ENCODE assay signal across 11 cellular contexts in genomic region chr16:23842137-23842600, GRCh38. TPM values are rescaled to one million over a fixed set of nuclear protein-coding genes. Genes with fewer than 3 reads are reported as not detected.
DNase-seq lines count a peak whose midpoint lies in the region; ATAC-seq lines count a peak whose summit lies in the region.
"Had no signal": no experiment of that assay in that cellular context is flagged by ENCODE, and none has a peak within 500 bp of the region (broad histone marks: within the 10 kb centered on the region; RNA-seq: fewer than 3 reads in every experiment).

No MANE protein-coding gene starts in this region.

- H4K20me1 ChIP-seq in Karpas-422 (ENCODE audit: insufficient read depth, low read depth, low read length) = no peaks in the 10 kb centered on the region

- peak; percentile 66 for ATAC-seq in HG02588 (IDR thresholded peaks at IDR 0.05; ENCODE audit: unreplicated experiment)
- peak; percentile 95 to 96 for ATAC-seq in natural killer cell treated with Interleukin-12 subunit alpha and Interleukin-12 subunit beta and Interleukin-15 and Interleukin-18, amount 100 ng/mL, for 72 hours

- no peak overlapping the region for H2AFZ ChIP-seq in Karpas-422 (ENCODE audit: low read length)

- H3K4me1 Mint-ChIP-seq in natural killer cell treated with Interleukin-12 subunit alpha and Interleukin-12 subunit beta and Interleukin-15 and Interleukin-18, amount 100 ng/mL, for 72 hours (ENCODE audit: low read depth in 2 of 2) = peaks cover 75 to 89% of the 10 kb centered on the region in 2 donors

- H3K36me3 Mint-ChIP-seq in natural killer cell treated with Interleukin-12 subunit alpha and Interleukin-12 subunit beta and Interleukin-15 and Interleukin-18, amount 100 ng/mL, for 72 hours = peaks cover 36% of the 10 kb centered on the region

- peak overlapping the region; percentile 80 for H3K4me3 Mint-ChIP-seq in natural killer cell treated with Interleukin-12 subunit alpha and Interleukin-12 subunit beta and Interleukin-15 and Interleukin-18, amount 100 ng/mL, for 72 hours

- H3K9ac ChIP-seq in Karpas-422 (ENCODE audit: low read length) = no peak overlapping the region

- H3K79me2 ChIP-seq in Karpas-422 (ENCODE audit: low read length) = no peaks in the 10 kb centered on the region

- H3K4me1 ChIP-seq in Karpas-422 (ENCODE audit: low read length) = peaks cover 44% of the 10 kb centered on the region

- no peaks in the 10 kb centered on the region for H3K36me3 ChIP-seq in Karpas-422 (ENCODE audit: insufficient read depth, low read length)
- H3K36me3 ChIP-seq: upper lobe of left lung had no signal

- no peaks in the 10 kb centered on the region for H3K27me3 Mint-ChIP-seq in natural killer cell treated with Interleukin-12 subunit alpha and Interleukin-12 subunit beta and Interleukin-15 and Interleukin-18, amount 100 ng/mL, for 72 hours

- no peaks in the 10 kb centered on the region for H3K9me2 ChIP-seq in Karpas-422 (replicated peaks; ENCODE audit: insufficient read depth, low read length)

- no peaks in the 10 kb centered on the region for H3K9me3 ChIP-seq in Karpas-422 (ENCODE audit: low read length)
- H3K9me3 ChIP-seq: upper lobe of left lung had no signal

- peak overlapping the region; percentile 81 to 90 for H3K27ac Mint-ChIP-seq in natural killer cell treated with Interleukin-12 subunit alpha and Interleukin-12 subunit beta and Interleukin-15 and Interleukin-18, amount 100 ng/mL, for 72 hours

- no peak overlapping the region for H3K27ac ChIP-seq in Karpas-422 (ENCODE audit: low read length)
- H3K27ac ChIP-seq: upper lobe of left lung had no signal

- peaks cover 2% of the 10 kb centered on the region for H3K9me3 Mint-ChIP-seq in natural killer cell treated with Interleukin-12 subunit alpha and Interleukin-12 subunit beta and Interleukin-15 and Interleukin-18, amount 100 ng/mL, for 72 hours

- peak; percentile 58 for DNase-seq in activated CD4-positive, alpha-beta T cell treated with anti-CD3 and anti-CD28 coated beads for 48 hours
- DNase-seq in activated CD4-positive, alpha-beta T cell treated with anti-CD3 and anti-CD28 coated beads, Interleukin-2, amount 50 U/mL, for 1 hour = no peak
- no peak for DNase-seq in Karpas-422
- DNase-seq in natural killer cell treated with Interleukin-12 subunit alpha and Interleukin-12 subunit beta and Interleukin-15 and Interleukin-18, amount 100 ng/mL, for 72 hours (ENCODE audit: low spot score) = peak; percentile 68
- no peak for DNase-seq in NCI-H510A treated with DMSO at 0.1 percent for 48 hours (lab: John Stamatoyannopoulos, UW)
- no peak for DNase-seq in NCI-H2081 treated with DMSO at 0.1 percent for 48 hours (lab: John Stamatoyannopoulos, UW)
- no peak for DNase-seq in iPS-NIHi11 (ENCODE audit: low spot score)
- DNase-seq: NCI-H1930, T1000, upper lobe of left lung had no signal

- H3K27me3 ChIP-seq in Karpas-422 (ENCODE audit: low read length) = no peaks in the 10 kb centered on the region
- H3K27me3 ChIP-seq: upper lobe of left lung had no signal

- peak overlapping the region; percentile 68 for H3K4me2 ChIP-seq in Karpas-422 (ENCODE audit: low read depth, low read length, poor library complexity, severe bottlenecking)

- H3K4me3 ChIP-seq in Karpas-422 (ENCODE audit: low read length) = no peak overlapping the region
- H3K4me3 ChIP-seq: upper lobe of left lung had no signal

RNA-seq across cellular contexts. Expression of gene PRKCB, which starts 6.4 kb away (rescaled TPM):
- total RNA-seq in Karpas-422 (2014; rRNA removed; shearing (Covaris generic); ENCODE audit: low replicate concordance) = 9.0 and 21.7 TPM in 2 replicates
- 100 to 1,000 TPM; 193 to 273 TPM for total RNA-seq in natural killer cell treated with Interleukin-12 subunit alpha and Interleukin-12 subunit beta and Interleukin-15 and Interleukin-18, amount 100 ng/mL, for 72 hours

Comparison
In these comparisons a context has a peak if more than half of its experiments do, and no peak if none do; other contexts are left out.
1. DNase-seq: peak in activated CD4-positive, alpha-beta T cell treated with anti-CD3 and anti-CD28 coated beads for 48 hours (single experiment) and natural killer cell treated with Interleukin-12 subunit alpha and Interleukin-12 subunit beta and Interleukin-15 and Interleukin-18, amount 100 ng/mL, for 72 hours (single experiment); none in activated CD4-positive, alpha-beta T cell treated with anti-CD3 and anti-CD28 coated beads, Interleukin-2, amount 50 U/mL, for 1 hour (single experiment), Karpas-422 (single experiment), NCI-H510A treated with DMSO at 0.1 percent for 48 hours (single experiment), NCI-H2081 treated with DMSO at 0.1 percent for 48 hours (single experiment) and iPS-NIHi11 (single experiment).